In genomic region chr20:48635791-48636267, GRCh38 we compare ENCODE assay signal across 9 cellular contexts.
A peak's percentile ranks its signal among the peaks of the same experiment; 100 is the strongest.
DNase-seq lines count a peak whose midpoint lies in the region; ATAC-seq and TF ChIP-seq lines count a peak whose summit lies in the region.
"Had no signal": no experiment of that assay in that cellular context is flagged by ENCODE, and none has a peak within 500 bp of the region (broad histone marks: within the 10 kb centered on the region; RNA-seq: fewer than 3 reads in every experiment).

No MANE protein-coding gene starts in this region.

- H3K9me3 ChIP-seq in right atrium auricular region: no peaks in the 10 kb centered on the region

- H3K4me3 Mint-ChIP-seq in mesothelial cell of epicardium: no peak overlapping the region
- H3K4me3 Mint-ChIP-seq in stimulated activated effector memory CD8-positive, alpha-beta T cell treated with anti-CD3 and anti-CD28 coated beads, Interleukin-12 subunit alpha, Interleukin-12 subunit beta, amount 100 ng/mL, for 72 hours: no peak overlapping the region

- H3K4me1 Mint-ChIP-seq in mesothelial cell of epicardium: no peaks in the 10 kb centered on the region
- peaks cover 51% of the 10 kb centered on the region for H3K4me1 Mint-ChIP-seq in stimulated activated effector memory CD8-positive, alpha-beta T cell treated with anti-CD3 and anti-CD28 coated beads, Interleukin-12 subunit alpha, Interleukin-12 subunit beta, amount 100 ng/mL, for 72 hours

- H3K4me3 ChIP-seq in right atrium auricular region: no peak overlapping the region
- H3K4me3 ChIP-seq: skin epidermis had no signal

- peak; percentile 83 for DNase-seq in Right ventricle myocardium inferior (ENCODE audit: missing footprints)
- DNase-seq in right atrium auricular region (ENCODE audit: low spot score): no peak
- peak; percentile 69 for DNase-seq in NCI-H2227 (lab: John Stamatoyannopoulos, UW; ENCODE audit: unreplicated experiment)
- peak; percentile 57 to 58 for DNase-seq in activated CD4-positive, alpha-beta T cell treated with anti-CD3 and anti-CD28 coated beads, Interleukin-2, amount 50 U/mL, for 4 hours
- peak; percentile 81 for DNase-seq in ecto neural progenitor cell (ENCODE audit: low spot score)
- peak; percentile 49 to 72 for DNase-seq in mesothelial cell of epicardium (ENCODE audit: low spot score in 2 of 2, unreplicated experiment in 2 of 2)
- peak; percentile 67 to 84 for DNase-seq in stimulated activated effector memory CD8-positive, alpha-beta T cell treated with anti-CD3 and anti-CD28 coated beads, Interleukin-12 subunit alpha, Interleukin-12 subunit beta, amount 100 ng/mL, for 72 hours (ENCODE audit: low spot score in 2 of 2)
- DNase-seq in ureter (ENCODE audit: low spot score): no peak

- H3K4me1 ChIP-seq in right atrium auricular region: no peaks in the 10 kb centered on the region

- peak; percentile 57 for ATAC-seq in Right ventricle myocardium inferior
- ATAC-seq in stimulated activated effector memory CD8-positive, alpha-beta T cell treated with anti-CD3 and anti-CD28 coated beads, Interleukin-12 subunit alpha, Interleukin-12 subunit beta, amount 100 ng/mL, for 72 hours: peak; percentile 62

- H3K27me3 Mint-ChIP-seq in mesothelial cell of epicardium (ENCODE audit: low read depth): no peaks in the 10 kb centered on the region

- no peak overlapping the region for H3K27ac Mint-ChIP-seq in mesothelial cell of epicardium
- peak overlapping the region; percentile 93 for H3K27ac Mint-ChIP-seq in stimulated activated effector memory CD8-positive, alpha-beta T cell treated with anti-CD3 and anti-CD28 coated beads, Interleukin-12 subunit alpha, Interleukin-12 subunit beta, amount 100 ng/mL, for 72 hours

- H3K36me3 Mint-ChIP-seq in mesothelial cell of epicardium: no peaks in the 10 kb centered on the region
- peaks cover 89% of the 10 kb centered on the region for H3K36me3 Mint-ChIP-seq in stimulated activated effector memory CD8-positive, alpha-beta T cell treated with anti-CD3 and anti-CD28 coated beads, Interleukin-12 subunit alpha, Interleukin-12 subunit beta, amount 100 ng/mL, for 72 hours

- no peaks in the 10 kb centered on the region for H3K27me3 ChIP-seq in right atrium auricular region

- intact Hi-C loops in Right ventricle myocardium inferior (cut with DNase I): loop anchor here (1.0 kb wide), 1 partner anchor 269 kb away; no protein-coding TSS in a partner anchor

- H3K9me3 Mint-ChIP-seq in mesothelial cell of epicardium: no peaks in the 10 kb centered on the region
- no peaks in the 10 kb centered on the region for H3K9me3 Mint-ChIP-seq in stimulated activated effector memory CD8-positive, alpha-beta T cell treated with anti-CD3 and anti-CD28 coated beads, Interleukin-12 subunit alpha, Interleukin-12 subunit beta, amount 100 ng/mL, for 72 hours

- TF ChIP-seq CTCF in right atrium auricular region (IDR thresholded peaks at IDR 0.05): peak in 1 of 2 donors; percentile 78
- TF ChIP-seq CTCF in mesothelial cell of epicardium (IDR thresholded peaks at IDR 0.05; ENCODE audit: unreplicated experiment): peak; percentile 72

- no peak overlapping the region for H3K27ac ChIP-seq in right atrium auricular region
- H3K27ac ChIP-seq: skin epidermis had no signal

- H3K36me3 ChIP-seq in right atrium auricular region: peaks cover 24% of the 10 kb centered on the region

Comparison
In these comparisons a context has a peak if more than half of its experiments do, and no peak if none do; other contexts are left out.
1. DNase-seq: peak in Right ventricle myocardium inferior (single experiment), NCI-H2227 (single experiment), activated CD4-positive, alpha-beta T cell treated with anti-CD3 and anti-CD28 coated beads, Interleukin-2, amount 50 U/mL, for 4 hours (2 of 2), ecto neural progenitor cell (single experiment), mesothelial cell of epicardium (2 of 2) and stimulated activated effector memory CD8-positive, alpha-beta T cell treated with anti-CD3 and anti-CD28 coated beads, Interleukin-12 subunit alpha, Interleukin-12 subunit beta, amount 100 ng/mL, for 72 hours (2 of 2); none in right atrium auricular region (single experiment) and ureter (single experiment).